Comparison of ENCODE assay signal across 1 cellular context in the genomic region with DNA sequence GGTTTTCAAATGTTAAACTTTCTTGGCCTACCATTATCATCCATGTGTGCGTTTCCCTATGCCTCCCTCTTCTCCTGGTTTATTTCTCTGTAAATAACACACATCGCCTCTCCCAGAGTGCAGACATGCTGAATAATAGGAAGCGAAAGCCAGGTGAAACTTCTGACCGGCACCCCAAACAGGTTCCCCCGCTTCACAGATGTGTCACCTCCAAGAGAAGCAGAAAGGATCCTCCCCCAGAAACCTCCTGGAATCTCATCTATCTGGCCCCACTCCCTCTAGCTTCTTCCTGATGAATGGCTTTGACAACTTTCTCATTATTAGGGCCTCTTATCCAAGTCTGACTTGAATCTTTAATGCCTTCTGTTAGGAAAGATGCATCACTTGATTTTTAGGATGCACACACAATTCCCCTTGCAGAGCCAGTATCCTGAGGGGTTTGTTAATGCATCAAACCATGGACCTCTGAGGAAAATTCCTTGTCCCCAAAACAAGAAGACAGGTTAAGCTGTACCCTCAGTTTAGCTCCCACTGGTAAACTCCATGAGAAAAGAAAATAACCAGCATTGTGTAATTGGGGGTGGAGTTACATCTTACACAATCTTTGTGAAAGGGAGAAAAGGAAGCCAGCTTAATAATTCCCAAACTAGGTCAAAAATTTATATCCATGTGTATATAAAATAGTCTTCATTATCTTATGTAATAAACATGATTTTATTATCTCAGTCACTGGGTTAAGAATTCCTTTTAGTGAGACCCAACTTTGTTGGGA.
TF ChIP-seq lines count a peak whose summit lies in the region.

No MANE protein-coding gene starts in this region.

TF ChIP-seq in GM23338, 12 proteins besides CTCF, POLR2A, EP300 and RAD21 (continued from another document):
- TF ChIP-seq, protein P1, sequence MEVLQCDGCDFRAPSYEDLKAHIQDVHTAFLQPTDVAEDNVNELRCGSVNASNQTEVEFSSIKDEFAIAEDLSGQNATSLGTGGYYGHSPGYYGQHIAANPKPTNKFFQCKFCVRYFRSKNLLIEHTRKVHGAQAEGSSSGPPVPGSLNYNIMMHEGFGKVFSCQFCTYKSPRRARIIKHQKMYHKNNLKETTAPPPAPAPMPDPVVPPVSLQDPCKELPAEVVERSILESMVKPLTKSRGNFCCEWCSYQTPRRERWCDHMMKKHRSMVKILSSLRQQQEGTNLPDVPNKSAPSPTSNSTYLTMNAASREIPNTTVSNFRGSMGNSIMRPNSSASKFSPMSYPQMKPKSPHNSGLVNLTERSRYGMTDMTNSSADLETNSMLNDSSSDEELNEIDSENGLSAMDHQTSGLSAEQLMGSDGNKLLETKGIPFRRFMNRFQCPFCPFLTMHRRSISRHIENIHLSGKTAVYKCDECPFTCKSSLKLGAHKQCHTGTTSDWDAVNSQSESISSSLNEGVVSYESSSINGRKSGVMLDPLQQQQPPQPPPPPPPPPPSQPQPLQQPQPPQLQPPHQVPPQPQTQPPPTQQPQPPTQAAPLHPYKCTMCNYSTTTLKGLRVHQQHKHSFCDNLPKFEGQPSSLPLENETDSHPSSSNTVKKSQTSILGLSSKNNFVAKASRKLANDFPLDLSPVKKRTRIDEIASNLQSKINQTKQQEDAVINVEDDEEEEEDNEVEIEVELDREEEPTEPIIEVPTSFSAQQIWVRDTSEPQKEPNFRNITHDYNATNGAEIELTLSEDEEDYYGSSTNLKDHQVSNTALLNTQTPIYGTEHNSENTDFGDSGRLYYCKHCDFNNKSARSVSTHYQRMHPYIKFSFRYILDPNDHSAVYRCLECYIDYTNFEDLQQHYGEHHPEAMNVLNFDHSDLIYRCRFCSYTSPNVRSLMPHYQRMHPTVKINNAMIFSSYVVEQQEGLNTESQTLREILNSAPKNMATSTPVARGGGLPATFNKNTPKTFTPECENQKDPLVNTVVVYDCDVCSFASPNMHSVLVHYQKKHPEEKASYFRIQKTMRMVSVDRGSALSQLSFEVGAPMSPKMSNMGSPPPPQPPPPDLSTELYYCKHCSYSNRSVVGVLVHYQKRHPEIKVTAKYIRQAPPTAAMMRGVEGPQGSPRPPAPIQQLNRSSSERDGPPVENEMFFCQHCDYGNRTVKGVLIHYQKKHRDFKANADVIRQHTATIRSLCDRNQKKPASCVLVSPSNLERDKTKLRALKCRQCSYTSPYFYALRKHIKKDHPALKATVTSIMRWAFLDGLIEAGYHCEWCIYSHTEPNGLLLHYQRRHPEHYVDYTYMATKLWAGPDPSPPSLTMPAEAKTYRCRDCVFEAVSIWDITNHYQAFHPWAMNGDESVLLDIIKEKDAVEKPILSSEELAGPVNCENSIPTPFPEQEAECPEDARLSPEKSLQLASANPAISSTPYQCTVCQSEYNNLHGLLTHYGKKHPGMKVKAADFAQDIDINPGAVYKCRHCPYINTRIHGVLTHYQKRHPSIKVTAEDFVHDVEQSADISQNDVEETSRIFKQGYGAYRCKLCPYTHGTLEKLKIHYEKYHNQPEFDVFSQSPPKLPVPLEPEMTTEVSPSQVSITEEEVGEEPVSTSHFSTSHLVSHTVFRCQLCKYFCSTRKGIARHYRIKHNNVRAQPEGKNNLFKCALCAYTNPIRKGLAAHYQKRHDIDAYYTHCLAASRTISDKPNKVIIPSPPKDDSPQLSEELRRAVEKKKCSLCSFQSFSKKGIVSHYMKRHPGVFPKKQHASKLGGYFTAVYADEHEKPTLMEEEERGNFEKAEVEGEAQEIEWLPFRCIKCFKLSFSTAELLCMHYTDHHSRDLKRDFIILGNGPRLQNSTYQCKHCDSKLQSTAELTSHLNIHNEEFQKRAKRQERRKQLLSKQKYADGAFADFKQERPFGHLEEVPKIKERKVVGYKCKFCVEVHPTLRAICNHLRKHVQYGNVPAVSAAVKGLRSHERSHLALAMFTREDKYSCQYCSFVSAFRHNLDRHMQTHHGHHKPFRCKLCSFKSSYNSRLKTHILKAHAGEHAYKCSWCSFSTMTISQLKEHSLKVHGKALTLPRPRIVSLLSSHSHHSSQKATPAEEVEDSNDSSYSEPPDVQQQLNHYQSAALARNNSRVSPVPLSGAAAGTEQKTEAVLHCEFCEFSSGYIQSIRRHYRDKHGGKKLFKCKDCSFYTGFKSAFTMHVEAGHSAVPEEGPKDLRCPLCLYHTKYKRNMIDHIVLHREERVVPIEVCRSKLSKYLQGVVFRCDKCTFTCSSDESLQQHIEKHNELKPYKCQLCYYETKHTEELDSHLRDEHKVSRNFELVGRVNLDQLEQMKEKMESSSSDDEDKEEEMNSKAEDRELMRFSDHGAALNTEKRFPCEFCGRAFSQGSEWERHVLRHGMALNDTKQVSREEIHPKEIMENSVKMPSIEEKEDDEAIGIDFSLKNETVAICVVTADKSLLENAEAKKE (CRISPR knock-in tag; IDR thresholded peaks at IDR 0.05): no peak
- TF ChIP-seq CREB1 (CRISPR knock-in tag; IDR thresholded peaks at IDR 0.05; ENCODE audit: low read depth): no peak
- no peak for TF ChIP-seq POLR2AphosphoS5 (IDR thresholded peaks at IDR 0.05; ENCODE audit: low read depth)
- TF ChIP-seq EZH2 (IDR thresholded peaks at IDR 0.05; ENCODE audit: low read depth, unreplicated experiment): no peak
- TF ChIP-seq JUNB (IDR thresholded peaks at IDR 0.05; ENCODE audit: unreplicated experiment): no peak
- TF ChIP-seq REST (IDR thresholded peaks at IDR 0.05; ENCODE audit: unreplicated experiment): no peak
- TF ChIP-seq EZH2phosphoT487 (IDR thresholded peaks at IDR 0.05; ENCODE audit: unreplicated experiment): no peak
- TF ChIP-seq NANOG (IDR thresholded peaks at IDR 0.05; ENCODE audit: borderline replicate concordance): no peak
- no peak for TF ChIP-seq ETS1 (IDR thresholded peaks at IDR 0.05)
- TF ChIP-seq ZNF331 (CRISPR knock-in tag; IDR thresholded peaks at IDR 0.05; ENCODE audit: low read depth): no peak
